18 cellular contexts compared by ENCODE assay signal in the genomic region with DNA sequence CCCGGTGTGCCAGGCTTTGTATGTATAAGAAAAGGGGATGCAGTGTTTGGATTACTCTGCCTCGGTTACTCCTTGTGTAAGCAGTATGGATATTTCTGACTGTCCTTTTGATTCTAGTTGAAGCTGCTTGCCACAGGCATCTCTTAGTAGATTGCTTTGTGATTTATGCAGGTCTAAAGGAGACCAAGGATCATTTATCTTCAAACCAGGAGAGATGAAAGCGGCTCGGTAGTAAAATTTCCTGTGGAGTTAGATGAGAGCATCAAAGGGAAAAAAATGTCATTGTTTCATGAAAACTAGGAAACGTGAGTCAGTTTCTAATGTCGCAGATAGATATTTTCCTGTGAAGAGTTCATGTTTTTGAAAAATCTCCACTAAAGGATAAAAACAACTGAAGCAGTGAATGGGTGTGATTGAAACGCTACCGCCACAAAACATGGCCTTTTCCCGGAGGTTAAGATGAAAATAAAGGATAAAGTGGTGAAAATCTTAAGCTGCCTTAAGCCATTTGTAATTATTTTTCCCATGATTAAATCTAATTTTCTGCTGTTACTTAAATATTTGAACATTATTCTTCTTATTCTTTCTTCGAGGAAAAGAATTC.
A peak's percentile ranks its signal among the peaks of the same experiment; 100 is the strongest.
DNase-seq lines count a peak whose midpoint lies in the region; ATAC-seq and TF ChIP-seq lines count a peak whose summit lies in the region.
"Had no signal": no experiment of that assay in that cellular context is flagged by ENCODE, and none has a peak within 500 bp of the region (broad histone marks: within the 10 kb centered on the region; RNA-seq: fewer than 3 reads in every experiment).

No MANE protein-coding gene starts in this region.

- no peak for TF ChIP-seq POLR2A in vagina (IDR thresholded peaks at IDR 0.05)

- TF ChIP-seq RAD21 in SK-N-SH (IDR thresholded peaks at IDR 0.05; ENCODE audit: low read length): no peak
- TF ChIP-seq RAD21 in neural cell (conservative IDR thresholded peaks at IDR 0.05): no peak

- intact Hi-C loops in vagina (cut with DNase I): no loop called here

- no peaks in the 10 kb centered on the region for H3K27me3 ChIP-seq in SK-N-SH (ENCODE audit: insufficient read depth)
- H3K27me3 ChIP-seq in neural cell (ENCODE audit: insufficient read depth, low read depth, low read length): no peaks in the 10 kb centered on the region
- H3K27me3 ChIP-seq in vagina: no peaks in the 10 kb centered on the region

- H3K4me2 ChIP-seq in SK-N-SH: peak overlapping the region; percentile 39; the same call in 1 of the 2 replicates
- no peak overlapping the region for H3K4me2 ChIP-seq in neural cell (ENCODE audit: low read length)

- no peaks in the 10 kb centered on the region for H4K20me1 ChIP-seq in SK-N-SH (ENCODE audit: insufficient read depth)
- H4K20me1 ChIP-seq in neural cell (ENCODE audit: insufficient read depth): no peaks in the 10 kb centered on the region

- POLR2A ChIA-PET in SK-N-SH (lab: Yijun Ruan, JAX): no interaction called here

- H3K4me3 ChIP-seq in SK-N-SH (ENCODE audit: low read depth in 2 of 2, low read length in 1 of 2) (no peak overlapping the region), neural cell (ENCODE audit: low read length) (no peak overlapping the region), vagina (no peak overlapping the region)

- H3F3A ChIP-seq in SK-N-SH (replicated peaks; ENCODE audit: insufficient read depth) (peaks cover 8% of the 10 kb centered on the region), neural cell (ENCODE audit: insufficient read depth, low read length, poor library complexity, severe bottlenecking) (no peaks in the 10 kb centered on the region)

- ATAC-seq in SK-N-SH treated with all-trans-retinoic acid at 6 μM for 48 hours: no peak
- ATAC-seq: activated CD8-positive, alpha-beta T cell treated with anti-CD3 and anti-CD28 coated beads for 36 hours; CD8-positive, alpha-beta T cell; stimulated activated naive CD8-positive, alpha-beta T cell treated with anti-CD3 and anti-CD28 coated beads, Interleukin-15, amount 100 ng/mL, for 72 hours had no signal

- DNase-seq in SK-N-SH (no peak), epithelial cell of prostate (ENCODE audit: low read depth, low spot score) (no peak), vagina (ENCODE audit: extremely low spot score in 2 of 2) (no peak), NCI-H2081 (lab: John Stamatoyannopoulos, UW) (no peak), SHP77 treated with DMSO at 0.1 percent for 48 hours (lab: John Stamatoyannopoulos, UW) (no peak), germinal center (ENCODE audit: low spot score) (no peak)
- DNase-seq: 8988T; activated CD8-positive, alpha-beta T cell treated with anti-CD3 and anti-CD28 coated beads for 36 hours; activated effector memory CD4-positive, alpha-beta T cell treated with anti-CD3 and anti-CD28 coated beads, Interleukin-2, amount 50 U/mL, for 16 hours; CD8-positive, alpha-beta T cell; H7; Kasumi-1; NCI-H1930; right cardiac atrium; SHP77; stimulated activated naive CD8-positive, alpha-beta T cell treated with anti-CD3 and anti-CD28 coated beads, Interleukin-15, amount 100 ng/mL, for 72 hours had no signal

- H3K9me3 ChIP-seq in SK-N-SH (no peaks in the 10 kb centered on the region), neural cell (ENCODE audit: low read length) (no peaks in the 10 kb centered on the region), vagina (no peaks in the 10 kb centered on the region)

- H3K79me2 ChIP-seq in SK-N-SH (ENCODE audit: insufficient read depth) (no peaks in the 10 kb centered on the region), neural cell (replicated peaks; ENCODE audit: insufficient read depth, low read length) (no peaks in the 10 kb centered on the region)

- H3K9me2 ChIP-seq in SK-N-SH: no peaks in the 10 kb centered on the region
- no peaks in the 10 kb centered on the region for H3K9me2 ChIP-seq in neural cell (ENCODE audit: insufficient read depth, low read length)

- TF ChIP-seq EP300 in SK-N-SH (IDR thresholded peaks at IDR 0.05; ENCODE audit: borderline replicate concordance in 1 of 2, low read depth in 1 of 2, low read length in 1 of 2) (no peak), neural cell (conservative IDR thresholded peaks at IDR 0.05; ENCODE audit: poor library complexity, severe bottlenecking) (no peak)

- H3K9ac ChIP-seq in SK-N-SH: peak overlapping the region; percentile 54; the same call in 1 of the 2 replicates
- peak overlapping the region; percentile 11 for H3K9ac ChIP-seq in neural cell (ENCODE audit: low read length)

- TF ChIP-seq CTCF in SK-N-SH (IDR thresholded peaks at IDR 0.05): no peak
- no peak for TF ChIP-seq CTCF in neural cell (IDR thresholded peaks at IDR 0.05; ENCODE audit: poor library complexity, severe bottlenecking)
- no peak for TF ChIP-seq CTCF in vagina (IDR thresholded peaks at IDR 0.05)

- H3K27ac ChIP-seq in SK-N-SH (ENCODE audit: low read depth in 2 of 2, low read length in 1 of 2): peak overlapping the region; percentile 74 to 79
- peak overlapping the region; percentile 99 for H3K27ac ChIP-seq in epithelial cell of prostate
- peak overlapping the region; percentile 42 for H3K27ac ChIP-seq in neural cell (ENCODE audit: low read length)
- peak overlapping the region; percentile 60 for H3K27ac ChIP-seq in vagina

- peak overlapping the region; percentile 61; the same call in 1 of the 2 replicates for H2AFZ ChIP-seq in SK-N-SH (ENCODE audit: low read depth)
- H2AFZ ChIP-seq in neural cell (ENCODE audit: low read depth, low read length): peak overlapping the region; percentile 67

- H3K4me1 ChIP-seq in SK-N-SH (ENCODE audit: control insufficient read depth in 1 of 2, insufficient read depth in 2 of 2, low read depth in 1 of 2, low read length in 1 of 2): peaks cover 8 to 19% of the 10 kb centered on the region in 2 experiments; a peak in 3 of 4 replicates
- peaks cover 38% of the 10 kb centered on the region for H3K4me1 ChIP-seq in vagina

- CTCF ChIA-PET in SK-N-SH (lab: Yijun Ruan, JAX): interaction anchor here (0.7 to 1.1 kb wide), 3 partner anchors 11 to 876 kb away, joined by 3 to 4 read pairs (median 3); no protein-coding TSS in a partner anchor

- 69% methylated on average over 10 of the region's 10 CpGs for WGBS in SK-N-SH (ENCODE audit: low lambda C conversion rate)

- no peaks in the 10 kb centered on the region for H3K36me3 ChIP-seq in SK-N-SH (replicated peaks in 1 of 2; ENCODE audit: control insufficient read depth in 1 of 2, insufficient read depth in 2 of 2, low read length in 1 of 2)
- H3K36me3 ChIP-seq in neural cell (ENCODE audit: insufficient read depth, low read length): no peaks in the 10 kb centered on the region
- H3K36me3 ChIP-seq in vagina: no peaks in the 10 kb centered on the region

TF ChIP-seq in SK-N-SH, 30 proteins besides CTCF, POLR2A, EP300 and RAD21:
- TF ChIP-seq, protein P1, sequence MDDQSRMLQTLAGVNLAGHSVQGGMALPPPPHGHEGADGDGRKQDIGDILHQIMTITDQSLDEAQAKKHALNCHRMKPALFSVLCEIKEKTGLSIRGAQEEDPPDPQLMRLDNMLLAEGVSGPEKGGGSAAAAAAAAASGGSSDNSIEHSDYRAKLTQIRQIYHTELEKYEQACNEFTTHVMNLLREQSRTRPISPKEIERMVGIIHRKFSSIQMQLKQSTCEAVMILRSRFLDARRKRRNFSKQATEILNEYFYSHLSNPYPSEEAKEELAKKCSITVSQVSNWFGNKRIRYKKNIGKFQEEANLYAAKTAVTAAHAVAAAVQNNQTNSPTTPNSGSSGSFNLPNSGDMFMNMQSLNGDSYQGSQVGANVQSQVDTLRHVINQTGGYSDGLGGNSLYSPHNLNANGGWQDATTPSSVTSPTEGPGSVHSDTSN (IDR thresholded peaks at IDR 0.05): no peak
- TF ChIP-seq RCOR1 (IDR thresholded peaks at IDR 0.05; ENCODE audit: low read length): no peak
- no peak for TF ChIP-seq MEF2A (IDR thresholded peaks at IDR 0.05; ENCODE audit: borderline replicate concordance, low read depth)

TF ChIP-seq in SK-N-SH treated with all-trans-retinoic acid at 6 μM for 48 hours, 23 proteins besides CTCF, POLR2A, EP300 and RAD21 (continues in another document):
- TF ChIP-seq ZFP30 (CRISPR knock-in tag; IDR thresholded peaks at IDR 0.05): no peak
- no peak for TF ChIP-seq ZFP3 (CRISPR knock-in tag; IDR thresholded peaks at IDR 0.05)
- no peak for TF ChIP-seq RARB (CRISPR knock-in tag; IDR thresholded peaks at IDR 0.05)
- no peak for TF ChIP-seq ZNF70 (CRISPR knock-in tag; IDR thresholded peaks at IDR 0.05)
- TF ChIP-seq ISL1 (CRISPR knock-in tag; IDR thresholded peaks at IDR 0.05): no peak
- no peak for TF ChIP-seq ESRRG (CRISPR knock-in tag; IDR thresholded peaks at IDR 0.05)

TF ChIP-seq in neural cell, 6 proteins besides CTCF, POLR2A, EP300 and RAD21:
- no peak for TF ChIP-seq POLR2AphosphoS5 (IDR thresholded peaks at IDR 0.05)
- TF ChIP-seq, protein P2, sequence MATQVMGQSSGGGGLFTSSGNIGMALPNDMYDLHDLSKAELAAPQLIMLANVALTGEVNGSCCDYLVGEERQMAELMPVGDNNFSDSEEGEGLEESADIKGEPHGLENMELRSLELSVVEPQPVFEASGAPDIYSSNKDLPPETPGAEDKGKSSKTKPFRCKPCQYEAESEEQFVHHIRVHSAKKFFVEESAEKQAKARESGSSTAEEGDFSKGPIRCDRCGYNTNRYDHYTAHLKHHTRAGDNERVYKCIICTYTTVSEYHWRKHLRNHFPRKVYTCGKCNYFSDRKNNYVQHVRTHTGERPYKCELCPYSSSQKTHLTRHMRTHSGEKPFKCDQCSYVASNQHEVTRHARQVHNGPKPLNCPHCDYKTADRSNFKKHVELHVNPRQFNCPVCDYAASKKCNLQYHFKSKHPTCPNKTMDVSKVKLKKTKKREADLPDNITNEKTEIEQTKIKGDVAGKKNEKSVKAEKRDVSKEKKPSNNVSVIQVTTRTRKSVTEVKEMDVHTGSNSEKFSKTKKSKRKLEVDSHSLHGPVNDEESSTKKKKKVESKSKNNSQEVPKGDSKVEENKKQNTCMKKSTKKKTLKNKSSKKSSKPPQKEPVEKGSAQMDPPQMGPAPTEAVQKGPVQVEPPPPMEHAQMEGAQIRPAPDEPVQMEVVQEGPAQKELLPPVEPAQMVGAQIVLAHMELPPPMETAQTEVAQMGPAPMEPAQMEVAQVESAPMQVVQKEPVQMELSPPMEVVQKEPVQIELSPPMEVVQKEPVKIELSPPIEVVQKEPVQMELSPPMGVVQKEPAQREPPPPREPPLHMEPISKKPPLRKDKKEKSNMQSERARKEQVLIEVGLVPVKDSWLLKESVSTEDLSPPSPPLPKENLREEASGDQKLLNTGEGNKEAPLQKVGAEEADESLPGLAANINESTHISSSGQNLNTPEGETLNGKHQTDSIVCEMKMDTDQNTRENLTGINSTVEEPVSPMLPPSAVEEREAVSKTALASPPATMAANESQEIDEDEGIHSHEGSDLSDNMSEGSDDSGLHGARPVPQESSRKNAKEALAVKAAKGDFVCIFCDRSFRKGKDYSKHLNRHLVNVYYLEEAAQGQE (IDR thresholded peaks at IDR 0.05; ENCODE audit: borderline replicate concordance): no peak
- no peak for TF ChIP-seq TAF1 (IDR thresholded peaks at IDR 0.05; ENCODE audit: low read depth)
- TF ChIP-seq SMC3 (conservative IDR thresholded peaks at IDR 0.05; ENCODE audit: poor library complexity): no peak
- no peak for TF ChIP-seq MXI1 (conservative IDR thresholded peaks at IDR 0.05; ENCODE audit: poor library complexity, severe bottlenecking)
- TF ChIP-seq EZH2 (IDR thresholded peaks at IDR 0.05; ENCODE audit: borderline replicate concordance, insufficient read depth, low read length, poor library complexity, severe bottlenecking): no peak

Comparison
In these comparisons a context has a peak if more than half of its experiments do, and no peak if none do; other contexts are left out.
1. H3K27ac ChIP-seq: peak in every context shown above with its lines; median percentile 99 in epithelial cell of prostate; 76 in SK-N-SH; 60 in vagina; 42 in neural cell.